1 cellular context compared by ENCODE assay signal in genomic region chr2:164841719-164842623, GRCh38.
TF ChIP-seq lines count a peak whose summit lies in the region.

COBLL1 (minus strand) TSS chr2:164841823; CDS start chr2:164841196, 627 bp downstream.

TF ChIP-seq in HepG2, 621 proteins besides CTCF, POLR2A, EP300 and RAD21 (continued from another document and continues in another):
- TF ChIP-seq TRAFD1 (CRISPR knock-in tag; IDR thresholded peaks at IDR 0.05; ENCODE audit: borderline replicate concordance): no peak
- peak; percentile 36; the same call in 1 of the 2 replicates for TF ChIP-seq KAT8 (CRISPR knock-in tag; IDR thresholded peaks at IDR 0.05)
- TF ChIP-seq ZBTB34 (CRISPR knock-in tag; IDR thresholded peaks at IDR 0.05): peak; percentile 65; the same call in 1 of the 2 replicates
- TF ChIP-seq ZNF740 (CRISPR knock-in tag; IDR thresholded peaks at IDR 0.05): 0 out of 2 replicates have a peak, but pooled peaks have one; percentile 71
- TF ChIP-seq, protein P1, sequence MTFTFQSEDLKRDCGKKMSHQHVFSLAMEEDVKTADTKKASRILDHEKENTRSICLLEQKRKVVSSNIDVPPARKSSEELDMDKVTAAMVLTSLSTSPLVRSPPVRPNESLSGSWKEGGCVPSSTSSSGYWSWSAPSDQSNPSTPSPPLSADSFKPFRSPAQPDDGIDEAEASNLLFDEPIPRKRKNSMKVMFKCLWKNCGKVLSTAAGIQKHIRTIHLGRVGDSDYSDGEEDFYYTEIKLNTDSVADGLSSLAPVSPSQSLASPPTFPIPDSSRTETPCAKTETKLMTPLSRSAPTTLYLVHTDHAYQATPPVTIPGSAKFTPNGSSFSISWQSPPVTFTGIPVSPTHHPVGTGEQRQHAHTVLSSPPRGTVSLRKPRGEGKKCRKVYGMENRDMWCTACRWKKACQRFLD (CRISPR knock-in tag; IDR thresholded peaks at IDR 0.05; ENCODE audit: borderline replicate concordance): peak; percentile 91; the same call in 1 of the 2 replicates
- TF ChIP-seq TARDBP (CRISPR knock-in tag; IDR thresholded peaks at IDR 0.05): peak; percentile 56; the same call in 1 of the 2 replicates
- no peak for TF ChIP-seq SAFB2 (CRISPR knock-in tag; IDR thresholded peaks at IDR 0.05; ENCODE audit: borderline replicate concordance, low read depth)
- TF ChIP-seq ZNF816 (CRISPR knock-in tag; IDR thresholded peaks at IDR 0.05; ENCODE audit: borderline replicate concordance): peak; percentile 47; the same call in 1 of the 2 replicates
- TF ChIP-seq CBX2 (IDR thresholded peaks at IDR 0.05; ENCODE audit: low read depth, low read length): no peak
- no peak for TF ChIP-seq CBX2 (CRISPR knock-in tag; IDR thresholded peaks at IDR 0.05; ENCODE audit: low read depth)
- TF ChIP-seq ZC3H13 (CRISPR knock-in tag; IDR thresholded peaks at IDR 0.05): no peak
- peak; percentile 49; the same call in 1 of the 2 replicates for TF ChIP-seq ZNF235 (CRISPR knock-in tag; IDR thresholded peaks at IDR 0.05; ENCODE audit: borderline replicate concordance)
- TF ChIP-seq HNRNPUL1 (IDR thresholded peaks at IDR 0.05; ENCODE audit: low read depth, low read length): 0 out of 2 replicates have a peak, but pooled peaks have one; percentile 20
- peak; percentile 100 for TF ChIP-seq ZEB1 (IDR thresholded peaks at IDR 0.05; ENCODE audit: insufficient replicate concordance, low read depth)
- peak; percentile 67 for TF ChIP-seq TP53 (CRISPR knock-in tag; conservative IDR thresholded peaks at IDR 0.05)
- TF ChIP-seq ZNF788 (CRISPR knock-in tag; IDR thresholded peaks at IDR 0.05; ENCODE audit: borderline replicate concordance): peak; percentile 94; the same call in 1 of the 2 replicates
- TF ChIP-seq, protein P2, sequence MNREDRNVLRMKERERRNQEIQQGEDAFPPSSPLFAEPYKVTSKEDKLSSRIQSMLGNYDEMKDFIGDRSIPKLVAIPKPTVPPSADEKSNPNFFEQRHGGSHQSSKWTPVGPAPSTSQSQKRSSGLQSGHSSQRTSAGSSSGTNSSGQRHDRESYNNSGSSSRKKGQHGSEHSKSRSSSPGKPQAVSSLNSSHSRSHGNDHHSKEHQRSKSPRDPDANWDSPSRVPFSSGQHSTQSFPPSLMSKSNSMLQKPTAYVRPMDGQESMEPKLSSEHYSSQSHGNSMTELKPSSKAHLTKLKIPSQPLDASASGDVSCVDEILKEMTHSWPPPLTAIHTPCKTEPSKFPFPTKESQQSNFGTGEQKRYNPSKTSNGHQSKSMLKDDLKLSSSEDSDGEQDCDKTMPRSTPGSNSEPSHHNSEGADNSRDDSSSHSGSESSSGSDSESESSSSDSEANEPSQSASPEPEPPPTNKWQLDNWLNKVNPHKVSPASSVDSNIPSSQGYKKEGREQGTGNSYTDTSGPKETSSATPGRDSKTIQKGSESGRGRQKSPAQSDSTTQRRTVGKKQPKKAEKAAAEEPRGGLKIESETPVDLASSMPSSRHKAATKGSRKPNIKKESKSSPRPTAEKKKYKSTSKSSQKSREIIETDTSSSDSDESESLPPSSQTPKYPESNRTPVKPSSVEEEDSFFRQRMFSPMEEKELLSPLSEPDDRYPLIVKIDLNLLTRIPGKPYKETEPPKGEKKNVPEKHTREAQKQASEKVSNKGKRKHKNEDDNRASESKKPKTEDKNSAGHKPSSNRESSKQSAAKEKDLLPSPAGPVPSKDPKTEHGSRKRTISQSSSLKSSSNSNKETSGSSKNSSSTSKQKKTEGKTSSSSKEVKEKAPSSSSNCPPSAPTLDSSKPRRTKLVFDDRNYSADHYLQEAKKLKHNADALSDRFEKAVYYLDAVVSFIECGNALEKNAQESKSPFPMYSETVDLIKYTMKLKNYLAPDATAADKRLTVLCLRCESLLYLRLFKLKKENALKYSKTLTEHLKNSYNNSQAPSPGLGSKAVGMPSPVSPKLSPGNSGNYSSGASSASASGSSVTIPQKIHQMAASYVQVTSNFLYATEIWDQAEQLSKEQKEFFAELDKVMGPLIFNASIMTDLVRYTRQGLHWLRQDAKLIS (CRISPR knock-in tag; IDR thresholded peaks at IDR 0.05): 0 out of 2 replicates have a peak, but pooled peaks have one; percentile 57
- TF ChIP-seq IRF2 (CRISPR knock-in tag; IDR thresholded peaks at IDR 0.05): peak; percentile 96
- TF ChIP-seq, protein P3, sequence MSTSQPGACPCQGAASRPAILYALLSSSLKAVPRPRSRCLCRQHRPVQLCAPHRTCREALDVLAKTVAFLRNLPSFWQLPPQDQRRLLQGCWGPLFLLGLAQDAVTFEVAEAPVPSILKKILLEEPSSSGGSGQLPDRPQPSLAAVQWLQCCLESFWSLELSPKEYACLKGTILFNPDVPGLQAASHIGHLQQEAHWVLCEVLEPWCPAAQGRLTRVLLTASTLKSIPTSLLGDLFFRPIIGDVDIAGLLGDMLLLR (CRISPR knock-in tag; IDR thresholded peaks at IDR 0.05): peak; percentile 30; the same call in 1 of the 2 replicates
- TF ChIP-seq ARID4A (CRISPR knock-in tag; IDR thresholded peaks at IDR 0.05; ENCODE audit: borderline replicate concordance): peak; percentile 68; the same call in 1 of the 2 replicates
- TF ChIP-seq ZNF546 (CRISPR knock-in tag; conservative IDR thresholded peaks at IDR 0.05): 0 out of 2 replicates have a peak, but pooled peaks have one; percentile 12
- no peak for TF ChIP-seq SRY (CRISPR knock-in tag; IDR thresholded peaks at IDR 0.05)
- no peak; the same call in 1 of the 2 replicates for TF ChIP-seq ARID2 (CRISPR knock-in tag; IDR thresholded peaks at IDR 0.05; ENCODE audit: borderline replicate concordance)
- TF ChIP-seq ZNF580 (CRISPR knock-in tag; IDR thresholded peaks at IDR 0.05; ENCODE audit: borderline replicate concordance, low read depth): peak; percentile 80; the same call in 1 of the 2 replicates
- TF ChIP-seq, protein P4, sequence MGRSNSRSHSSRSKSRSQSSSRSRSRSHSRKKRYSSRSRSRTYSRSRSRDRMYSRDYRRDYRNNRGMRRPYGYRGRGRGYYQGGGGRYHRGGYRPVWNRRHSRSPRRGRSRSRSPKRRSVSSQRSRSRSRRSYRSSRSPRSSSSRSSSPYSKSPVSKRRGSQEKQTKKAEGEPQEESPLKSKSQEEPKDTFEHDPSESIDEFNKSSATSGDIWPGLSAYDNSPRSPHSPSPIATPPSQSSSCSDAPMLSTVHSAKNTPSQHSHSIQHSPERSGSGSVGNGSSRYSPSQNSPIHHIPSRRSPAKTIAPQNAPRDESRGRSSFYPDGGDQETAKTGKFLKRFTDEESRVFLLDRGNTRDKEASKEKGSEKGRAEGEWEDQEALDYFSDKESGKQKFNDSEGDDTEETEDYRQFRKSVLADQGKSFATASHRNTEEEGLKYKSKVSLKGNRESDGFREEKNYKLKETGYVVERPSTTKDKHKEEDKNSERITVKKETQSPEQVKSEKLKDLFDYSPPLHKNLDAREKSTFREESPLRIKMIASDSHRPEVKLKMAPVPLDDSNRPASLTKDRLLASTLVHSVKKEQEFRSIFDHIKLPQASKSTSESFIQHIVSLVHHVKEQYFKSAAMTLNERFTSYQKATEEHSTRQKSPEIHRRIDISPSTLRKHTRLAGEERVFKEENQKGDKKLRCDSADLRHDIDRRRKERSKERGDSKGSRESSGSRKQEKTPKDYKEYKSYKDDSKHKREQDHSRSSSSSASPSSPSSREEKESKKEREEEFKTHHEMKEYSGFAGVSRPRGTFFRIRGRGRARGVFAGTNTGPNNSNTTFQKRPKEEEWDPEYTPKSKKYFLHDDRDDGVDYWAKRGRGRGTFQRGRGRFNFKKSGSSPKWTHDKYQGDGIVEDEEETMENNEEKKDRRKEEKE (IDR thresholded peaks at IDR 0.05): no peak
- peak; percentile 98 for TF ChIP-seq BRD4 (CRISPR knock-in tag; IDR thresholded peaks at IDR 0.05)
- no peak; the same call in 1 of the 2 replicates for TF ChIP-seq ZNF724P (CRISPR knock-in tag; IDR thresholded peaks at IDR 0.05; ENCODE audit: borderline replicate concordance)
- TF ChIP-seq DPF2 (CRISPR knock-in tag; IDR thresholded peaks at IDR 0.05; ENCODE audit: borderline replicate concordance, low read depth): no peak
- TF ChIP-seq ZFAT (CRISPR knock-in tag; conservative IDR thresholded peaks at IDR 0.05): 0 out of 2 replicates have a peak, but pooled peaks have one; percentile 51
- TF ChIP-seq ZMAT3 (CRISPR knock-in tag; conservative IDR thresholded peaks at IDR 0.05): peak; percentile 55; the same call in 1 of the 2 replicates
- TF ChIP-seq FOXJ3 (CRISPR knock-in tag; IDR thresholded peaks at IDR 0.05; ENCODE audit: borderline replicate concordance): peak; percentile 87
- TF ChIP-seq JUND (CRISPR knock-in tag; IDR thresholded peaks at IDR 0.05): peak; percentile 65
- TF ChIP-seq THAP8 (CRISPR knock-in tag; IDR thresholded peaks at IDR 0.05; ENCODE audit: borderline replicate concordance): no peak
- TF ChIP-seq HNF4A (CRISPR knock-in tag; IDR thresholded peaks at IDR 0.05): peak; percentile 57; the same call in 1 of the 2 replicates
- TF ChIP-seq, protein P5, sequence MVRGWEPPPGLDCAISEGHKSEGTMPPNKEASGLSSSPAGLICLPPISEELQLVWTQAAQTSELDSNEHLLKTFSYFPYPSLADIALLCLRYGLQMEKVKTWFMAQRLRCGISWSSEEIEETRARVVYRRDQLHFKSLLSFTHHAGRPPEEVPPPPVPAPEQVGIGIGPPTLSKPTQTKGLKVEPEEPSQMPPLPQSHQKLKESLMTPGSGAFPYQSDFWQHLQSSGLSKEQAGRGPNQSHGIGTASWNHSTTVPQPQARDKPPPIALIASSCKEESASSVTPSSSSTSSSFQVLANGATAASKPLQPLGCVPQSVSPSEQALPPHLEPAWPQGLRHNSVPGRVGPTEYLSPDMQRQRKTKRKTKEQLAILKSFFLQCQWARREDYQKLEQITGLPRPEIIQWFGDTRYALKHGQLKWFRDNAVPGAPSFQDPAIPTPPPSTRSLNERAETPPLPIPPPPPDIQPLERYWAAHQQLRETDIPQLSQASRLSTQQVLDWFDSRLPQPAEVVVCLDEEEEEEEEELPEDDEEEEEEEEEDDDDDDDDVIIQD (CRISPR knock-in tag; IDR thresholded peaks at IDR 0.05; ENCODE audit: low read depth): peak; percentile 81
- TF ChIP-seq HMG20A (CRISPR knock-in tag; IDR thresholded peaks at IDR 0.05; ENCODE audit: borderline replicate concordance): peak; percentile 46; the same call in 1 of the 2 replicates
- no peak for TF ChIP-seq ZKSCAN5 (CRISPR knock-in tag; IDR thresholded peaks at IDR 0.05)
- TF ChIP-seq FOXM1 (CRISPR knock-in tag; IDR thresholded peaks at IDR 0.05): 0 out of 2 replicates have a peak, but pooled peaks have one; percentile 36
- TF ChIP-seq, protein P6, sequence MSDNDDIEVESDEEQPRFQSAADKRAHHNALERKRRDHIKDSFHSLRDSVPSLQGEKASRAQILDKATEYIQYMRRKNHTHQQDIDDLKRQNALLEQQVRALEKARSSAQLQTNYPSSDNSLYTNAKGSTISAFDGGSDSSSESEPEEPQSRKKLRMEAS (IDR thresholded peaks at IDR 0.05): peak; percentile 56
- TF ChIP-seq WIZ (CRISPR knock-in tag; IDR thresholded peaks at IDR 0.05): peak; percentile 87
